ENCODE assay signal across 20 cellular contexts in the genomic region with DNA sequence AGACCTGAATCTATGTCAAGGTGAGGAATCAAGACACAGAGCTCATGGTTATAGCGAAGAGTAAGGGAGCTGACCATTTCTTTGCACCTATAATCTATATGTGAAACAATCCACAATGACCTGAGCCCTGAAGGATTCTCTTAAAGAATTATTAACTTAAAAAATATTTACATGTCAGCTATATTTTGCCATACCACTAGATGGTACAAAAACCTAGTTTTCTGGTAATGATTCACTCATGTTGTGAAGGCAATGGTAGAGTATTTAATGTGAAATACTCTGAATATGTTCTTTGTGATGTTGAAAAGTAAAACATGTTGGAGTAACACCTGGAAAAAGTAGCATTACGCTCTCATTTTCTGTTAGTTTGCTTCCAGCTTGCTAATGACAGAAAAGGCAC. TPM values are rescaled to one million over a fixed set of nuclear protein-coding genes. Genes with fewer than 3 reads are reported as not detected.
DNase-seq lines count a peak whose midpoint lies in the region; ATAC-seq, FAIRE-seq and TF ChIP-seq lines count a peak whose summit lies in the region.
"Had no signal": no experiment of that assay in that cellular context is flagged by ENCODE, and none has a peak within 500 bp of the region (broad histone marks: within the 10 kb centered on the region; RNA-seq: fewer than 3 reads in every experiment).

No MANE protein-coding gene starts in this region.

- H4K20me1 ChIP-seq in PC-9 (ENCODE audit: insufficient read depth), result no peaks in the 10 kb centered on the region

- H3K4me2 ChIP-seq in PC-9 (no peak overlapping the region), neuronal stem cell (ENCODE audit: insufficient read depth, low read length, poor library complexity, severe bottlenecking) (no peak overlapping the region)

- H3K4me3 ChIP-seq in PC-9, result no peak overlapping the region
- no peak overlapping the region for H3K4me3 ChIP-seq in neuronal stem cell (ENCODE audit: low read length in 2 of 2)
- H3K4me3 ChIP-seq: ascending aorta, psoas muscle, upper lobe of left lung had no signal

- H2AK5ac ChIP-seq in neuronal stem cell (ENCODE audit: low read depth, low read length), result no peak overlapping the region

- WGBS in neuronal stem cell (ENCODE audit: extremely low coverage in 2 of 2, insufficient read length in 2 of 2, insufficient replicate concordance in 1 of 2), 2 donors, result no CpG with 5 or more reads among the region's 2 CpGs

- no peak overlapping the region for H3K4ac ChIP-seq in neuronal stem cell (ENCODE audit: low read length)

- H3K9me2 ChIP-seq in PC-9 (ENCODE audit: insufficient read depth), result no peaks in the 10 kb centered on the region

- DNase-seq in GM12892 (ENCODE audit: insufficient read length) (no peak), PC-9 (no peak), SHP77 treated with DMSO at 0.1 percent for 48 hours (lab: John Stamatoyannopoulos, UW) (no peak), neuronal stem cell (ENCODE audit: low spot score) (no peak)
- DNase-seq: ACHN; activated naive CD4-positive, alpha-beta T cell; NCI-H187; NCI-H510A treated with DMSO at 0.1 percent for 48 hours; psoas muscle; upper lobe of left lung had no signal

- H3K27ac ChIP-seq in PC-9 (no peak overlapping the region), neuronal stem cell (replicated peaks; ENCODE audit: low read length) (no peak overlapping the region)
- H3K27ac ChIP-seq: ascending aorta, psoas muscle, upper lobe of left lung, VCaP had no signal

- TF ChIP-seq POLR2A in GM12892 (IDR thresholded peaks at IDR 0.05; ENCODE audit: low read depth, low read length), result no peak

- no peaks in the 10 kb centered on the region for H3K27me3 ChIP-seq in PC-9 (ENCODE audit: insufficient read depth, low read depth)
- no peaks in the 10 kb centered on the region for H3K27me3 ChIP-seq in neuronal stem cell (ENCODE audit: control insufficient read depth in 3 of 3, insufficient read depth in 3 of 3, low read depth in 1 of 3, low read length in 3 of 3)
- H3K27me3 ChIP-seq: ascending aorta, upper lobe of left lung had no signal

- no peaks in the 10 kb centered on the region for H3K9me3 ChIP-seq in PC-9 (ENCODE audit: insufficient read depth, low read depth)
- no peaks in the 10 kb centered on the region for H3K9me3 ChIP-seq in neuronal stem cell (replicated peaks in 1 of 2; ENCODE audit: control insufficient read depth in 2 of 2, insufficient read depth in 1 of 2, low read depth in 1 of 2, low read length in 2 of 2)
- H3K9me3 ChIP-seq: ascending aorta, psoas muscle, upper lobe of left lung had no signal

- no peak overlapping the region for H3K18ac ChIP-seq in neuronal stem cell (ENCODE audit: low read length)

- H2BK120ac ChIP-seq in neuronal stem cell (ENCODE audit: low read depth, low read length), result no peak overlapping the region

- no TSS peak for BruUV-seq in PC-9 (replicated peaks; lab: Mats Ljungman, UMichigan)

- no peaks in the 10 kb centered on the region for H3K79me1 ChIP-seq in neuronal stem cell (ENCODE audit: low read depth, low read length)

- 0 out of 2 replicates have a peak, but pooled peaks cover 6% of the 10 kb centered on the region for H3F3A ChIP-seq in PC-9 (ENCODE audit: insufficient read depth, low read depth)

- TF ChIP-seq CTCF in PC-9 (conservative IDR thresholded peaks at IDR 0.05), result peak; percentile 47; the same call in 1 of the 2 replicates

- no peak overlapping the region for H2BK12ac ChIP-seq in neuronal stem cell (ENCODE audit: low read length)

- H3K4me1 ChIP-seq in PC-9 (replicated peaks; ENCODE audit: insufficient read depth), result peaks cover 15% of the 10 kb centered on the region
- no peaks in the 10 kb centered on the region for H3K4me1 ChIP-seq in neuronal stem cell (ENCODE audit: control insufficient read depth in 2 of 2, insufficient read depth in 1 of 2, low read depth in 1 of 2, low read length in 2 of 2)
- H3K4me1 ChIP-seq: ascending aorta, psoas muscle, upper lobe of left lung had no signal

- H2AFZ ChIP-seq in PC-9, result no peak overlapping the region
- no peak overlapping the region for H2AFZ ChIP-seq in neuronal stem cell (ENCODE audit: low read length)

- no peak overlapping the region for H2BK15ac ChIP-seq in neuronal stem cell (ENCODE audit: low read length)

- H4K91ac ChIP-seq in neuronal stem cell (ENCODE audit: low read depth, low read length, poor library complexity), result no peak overlapping the region

- no peak overlapping the region for H3K9ac ChIP-seq in neuronal stem cell (ENCODE audit: low read depth, low read length, poor library complexity)

- peak; percentile 87 for ATAC-seq in HG02981 (IDR thresholded peaks at IDR 0.05; ENCODE audit: unreplicated experiment)
- ATAC-seq in HG02970 (IDR thresholded peaks at IDR 0.05; ENCODE audit: low FRiP score, unreplicated experiment), result no peak
- no peak for ATAC-seq in GM18868 (IDR thresholded peaks at IDR 0.05; ENCODE audit: unreplicated experiment)
- ATAC-seq: HCT116; natural killer cell treated with Interleukin-12 subunit alpha and Interleukin-12 subunit beta and Interleukin-15 and Interleukin-18, amount 100 ng/mL, for 72 hours; psoas muscle had no signal

- POLR2A ChIA-PET in PC-9 (lab: Charles Lee; ENCODE audit: unreplicated experiment), result no interaction called here

- no peak overlapping the region for H4K8ac ChIP-seq in neuronal stem cell (ENCODE audit: low read depth, low read length)

- CTCF ChIA-PET in PC-9 (lab: Charles Lee), result interaction anchor here (0.6 kb wide), 1 partner anchor 40 kb away, joined by 9 read pairs; no protein-coding TSS in a partner anchor

- FAIRE-seq in A204.1 (lab: Jason Lieb, UNC) (peak; percentile 77), GM12892 (lab: Jason Lieb, UNC) (peak; percentile 40)
- FAIRE-seq: G401.6 had no signal

- H3K79me2 ChIP-seq in PC-9 (ENCODE audit: low read depth), result no peaks in the 10 kb centered on the region

- intact Hi-C loops in PC-9 (cut with micrococcal nuclease; ENCODE audit: unreplicated experiment), result loop anchor here (10.0 kb wide), 1 partner anchor 353 kb away; no protein-coding TSS in a partner anchor

- H3K14ac ChIP-seq in neuronal stem cell (ENCODE audit: low read length), result no peak overlapping the region

- no peak overlapping the region for H2BK5ac ChIP-seq in neuronal stem cell (ENCODE audit: low read length)

- H3K36me3 ChIP-seq in PC-9 (ENCODE audit: low read depth) (no peaks in the 10 kb centered on the region), neuronal stem cell (replicated peaks in 1 of 2; ENCODE audit: control insufficient read depth in 2 of 2, insufficient read depth in 2 of 2, low read length in 2 of 2) (no peaks in the 10 kb centered on the region)
- H3K36me3 ChIP-seq: ascending aorta, upper lobe of left lung had no signal

- H3K23ac ChIP-seq in neuronal stem cell (ENCODE audit: low read depth, low read length, poor library complexity), result no peak overlapping the region

RNA-seq across cellular contexts. Expression of a gene that starts 40.0 kb away (rescaled TPM):
- not detected for polyA plus RNA-seq in GM12892 (2012; ENCODE audit: missing spikeins)
- 112 and 154 TPM in 2 replicates for total RNA-seq in PC-9 (2021)
- not detected for polyA plus RNA-seq in neuronal stem cell (2013, experiment 1 of 2)
- polyA plus RNA-seq in neuronal stem cell (2013, experiment 2 of 2), result 0.08 TPM
- total RNA-seq: ascending aorta; lung microvascular endothelial cell; natural killer cell treated with Interleukin-12 subunit alpha and Interleukin-12 subunit beta and Interleukin-15 and Interleukin-18, amount 100 ng/mL, for 72 hours; psoas muscle had no signal
- polyA plus RNA-seq: psoas muscle had no signal
